19 cellular contexts compared by ENCODE assay signal in the genomic region with DNA sequence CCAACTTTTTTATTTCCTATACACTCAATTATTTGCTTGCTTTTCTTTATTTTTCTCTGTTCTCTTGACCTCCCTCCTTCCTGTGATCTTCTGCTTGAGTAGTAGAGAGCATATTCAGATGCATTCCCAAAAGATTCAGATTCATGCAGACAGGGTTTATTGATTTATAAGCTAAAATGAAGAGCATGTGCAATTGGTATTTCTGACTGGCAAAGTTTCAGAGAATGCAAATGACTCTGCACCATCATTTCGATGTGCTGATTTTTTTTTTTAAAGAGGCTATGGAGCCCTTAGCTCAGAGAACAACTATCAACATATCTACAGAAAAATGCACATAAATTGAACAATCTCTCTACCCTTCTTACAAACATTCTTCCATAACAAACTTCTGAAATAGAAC.
DNase-seq lines count a peak whose midpoint lies in the region; TF ChIP-seq lines count a peak whose summit lies in the region.
"Had no signal": no experiment of that assay in that cellular context is flagged by ENCODE, and none has a peak within 500 bp of the region (broad histone marks: within the 10 kb centered on the region; RNA-seq: fewer than 3 reads in every experiment).

No MANE protein-coding gene starts in this region.

- H3K9me3 Mint-ChIP-seq in MCF 10A (ENCODE audit: unreplicated experiment): no peaks in the 10 kb centered on the region
- H3K9me3 Mint-ChIP-seq: H9 had no signal

- 42% methylated on average over 1 of the region's 1 CpG for WGBS in mammary epithelial cell (ENCODE audit: low coverage, missing lambda C conversion rate)
- WGBS in GM23248 (ENCODE audit: low coverage in 1 of 2, low lambda C conversion rate in 2 of 2, missing lambda C conversion rate in 2 of 2), 2 experiments: 4 to 9% methylated on average over 1 of the region's 1 CpG

- dilution Hi-C loops in mammary epithelial cell (cut with HindIII; ENCODE audit: low sequenced_read_pairs): no loop called here

- DNase-seq in MCF 10A (ENCODE audit: unreplicated experiment) (no peak), mammary epithelial cell (no peak), GM23248 (peak; percentile 29), adipocyte (ENCODE audit: low read depth) (peak; percentile 29), fibroblast of the conjunctiva (ENCODE audit: low read depth) (peak; percentile 3), medulla oblongata (ENCODE audit: extremely low spot score) (no peak), A172 (ENCODE audit: low spot score) (no peak), CD1c-positive myeloid dendritic cell (ENCODE audit: extremely low spot score) (no peak)
- DNase-seq: 8988T; ACHN; AML-193; CD4-positive, alpha-beta memory T cell; DMS79 treated with DMSO at 0.1 percent for 48 hours; GF-D8; H9; IMR-90 had no signal

- no peak overlapping the region for H3K4me3 Mint-ChIP-seq in MCF 10A (ENCODE audit: unreplicated experiment)
- H3K4me3 Mint-ChIP-seq: CD4-positive, alpha-beta memory T cell; H9 had no signal

- H3K4me1 ChIP-seq in mammary epithelial cell (ENCODE audit: insufficient read depth, low read length) (peaks cover 13% of the 10 kb centered on the region), GM23248 (ENCODE audit: insufficient read depth) (peaks cover 24% of the 10 kb centered on the region), adipocyte (ENCODE audit: control insufficient read depth, insufficient read depth, low read length) (peaks cover 14% of the 10 kb centered on the region)

- POLR2A ChIA-PET in MCF 10A (lab: Yijun Ruan, JAX): interaction anchor here (1.5 kb wide), 1 partner anchor 24 kb away, joined by 3 read pairs; no protein-coding TSS in a partner anchor

- TF ChIP-seq CTCF in MCF 10A (IDR thresholded peaks at IDR 0.05; ENCODE audit: unreplicated experiment) (no peak), mammary epithelial cell (conservative IDR thresholded peaks at IDR 0.05 in 1 of 2, IDR thresholded peaks at IDR 0.05 in 1 of 2; ENCODE audit: extremely low read depth in 1 of 2, insufficient read depth in 1 of 2, low read depth in 1 of 2, low read length in 2 of 2) (no peak)

- H4K20me1 ChIP-seq in mammary epithelial cell (ENCODE audit: insufficient read depth, low read length) (no peaks in the 10 kb centered on the region), GM23248 (ENCODE audit: insufficient read depth) (no peaks in the 10 kb centered on the region)

- H3K4me2 ChIP-seq in mammary epithelial cell (ENCODE audit: insufficient read depth, low read depth, low read length): no peak overlapping the region
- no peak overlapping the region for H3K4me2 ChIP-seq in GM23248 (ENCODE audit: unreplicated experiment)

- H3K27ac Mint-ChIP-seq in MCF 10A (ENCODE audit: low read depth, unreplicated experiment): peak overlapping the region; percentile 20
- H3K27ac Mint-ChIP-seq: CD4-positive, alpha-beta memory T cell had no signal

- BruUV-seq in MCF 10A (replicated peaks; lab: Mats Ljungman, UMichigan) (no TSS peak), mammary epithelial cell (replicated peaks; lab: Mats Ljungman, UMichigan) (no TSS peak)

- H3K27me3 ChIP-seq in mammary epithelial cell (ENCODE audit: insufficient read depth, low read length) (no peaks in the 10 kb centered on the region), GM23248 (replicated peaks; ENCODE audit: insufficient read depth) (no peaks in the 10 kb centered on the region), adipocyte (replicated peaks; ENCODE audit: control insufficient read depth, insufficient read depth, low read length) (no peaks in the 10 kb centered on the region)

- no peaks in the 10 kb centered on the region for H3K36me3 Mint-ChIP-seq in MCF 10A (ENCODE audit: insufficient read depth, unreplicated experiment)
- H3K36me3 Mint-ChIP-seq: CD4-positive, alpha-beta memory T cell had no signal

- no peaks in the 10 kb centered on the region for H3K79me2 ChIP-seq in mammary epithelial cell (ENCODE audit: insufficient read depth, low read length)
- H3K79me2 ChIP-seq in GM23248 (ENCODE audit: insufficient read depth): no peaks in the 10 kb centered on the region

- intact Hi-C loops in MCF 10A (cut with micrococcal nuclease): no loop called here
- intact Hi-C loops in mammary epithelial cell (cut with micrococcal nuclease): no loop called here

- H3K9me2 ChIP-seq in GM23248 (ENCODE audit: insufficient read depth): no peaks in the 10 kb centered on the region

- H3K4me1 Mint-ChIP-seq in MCF 10A (ENCODE audit: insufficient read depth, unreplicated experiment): peaks cover 22% of the 10 kb centered on the region
- H3K4me1 Mint-ChIP-seq: CD4-positive, alpha-beta memory T cell had no signal

- no peaks in the 10 kb centered on the region for H3K36me3 ChIP-seq in mammary epithelial cell (ENCODE audit: insufficient read depth, low read length)
- H3K36me3 ChIP-seq in GM23248 (ENCODE audit: low read depth): no peaks in the 10 kb centered on the region
- H3K36me3 ChIP-seq in adipocyte (ENCODE audit: control insufficient read depth, insufficient read depth, low read length, severe bottlenecking): no peaks in the 10 kb centered on the region

- H2AFZ ChIP-seq in mammary epithelial cell (ENCODE audit: low read depth, low read length) (no peak overlapping the region), GM23248 (no peak overlapping the region)

- H3K27ac ChIP-seq in mammary epithelial cell (ENCODE audit: insufficient read depth, low read depth, low read length): no peak overlapping the region
- no peak overlapping the region for H3K27ac ChIP-seq in GM23248
- H3K27ac ChIP-seq: C4-2B had no signal

- H3K4me3 ChIP-seq in mammary epithelial cell (replicated peaks in 1 of 3; ENCODE audit: insufficient read depth in 1 of 3, low read depth in 2 of 3, low read length in 3 of 3) (no peak overlapping the region), GM23248 (no peak overlapping the region), adipocyte (ENCODE audit: low read length) (no peak overlapping the region)
- H3K4me3 ChIP-seq: GM12878, K562 had no signal

- H3K9me3 ChIP-seq in mammary epithelial cell (replicated peaks; ENCODE audit: insufficient read depth, low read length): no peaks in the 10 kb centered on the region
- H3K9me3 ChIP-seq in GM23248 (ENCODE audit: low read depth): no peaks in the 10 kb centered on the region
- H3K9me3 ChIP-seq in adipocyte (ENCODE audit: control insufficient read depth, low read length): no peaks in the 10 kb centered on the region

- H3F3A ChIP-seq in GM23248 (ENCODE audit: insufficient read depth): peaks cover 16% of the 10 kb centered on the region; the same call in 1 of the 2 replicates

- in situ Hi-C loops in mammary epithelial cell (cut with MboI; ENCODE audit: low sequenced_read_pairs in 2 of 2) (no loop called here), GM23248 (cut with MboI) (no loop called here)

- CTCF ChIA-PET in MCF 10A (lab: Yijun Ruan, JAX): no interaction called here
- CTCF ChIA-PET in mammary epithelial cell (lab: Charles Lee; ENCODE audit: low non-redundant PET): no interaction called here

- no peak overlapping the region for H3K9ac ChIP-seq in mammary epithelial cell (ENCODE audit: insufficient read depth, low read length)
- H3K9ac ChIP-seq in GM23248: no peak overlapping the region
- H3K9ac ChIP-seq in adipocyte (ENCODE audit: low read length): no peak overlapping the region

- no peaks in the 10 kb centered on the region for H3K27me3 Mint-ChIP-seq in MCF 10A (ENCODE audit: insufficient read depth, unreplicated experiment)
- H3K27me3 Mint-ChIP-seq: CD4-positive, alpha-beta memory T cell had no signal

Comparison
In these comparisons a context has a peak if more than half of its experiments do, and no peak if none do; other contexts are left out.
1. DNase-seq: peak in GM23248 (single experiment), adipocyte (single experiment) and fibroblast of the conjunctiva (single experiment); none in MCF 10A (single experiment), mammary epithelial cell (single experiment), medulla oblongata (single experiment), A172 (single experiment) and CD1c-positive myeloid dendritic cell (single experiment).